ENCODE assay signal across 18 cellular contexts in the genomic region with DNA sequence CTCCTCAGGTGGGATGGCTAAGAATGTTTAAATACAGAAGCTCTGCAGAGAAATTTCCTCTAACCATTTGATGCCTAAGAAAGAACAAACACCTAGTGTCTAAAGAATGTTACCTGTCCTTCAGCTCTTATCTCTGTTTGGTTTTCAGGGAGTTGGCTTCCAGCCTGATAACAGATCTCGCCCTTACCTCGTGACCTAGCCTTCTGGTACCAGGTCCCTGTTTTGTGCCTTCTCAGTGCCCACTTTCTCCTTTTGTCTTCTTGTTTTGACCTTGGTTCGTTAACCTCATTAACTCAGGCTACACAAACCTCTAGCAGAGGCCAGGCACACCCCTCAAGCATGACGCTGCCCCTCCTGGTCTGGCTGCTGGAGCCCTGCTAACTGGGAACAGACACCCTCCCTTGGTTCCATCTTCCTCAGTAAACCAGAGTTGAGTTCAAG.
"Had no signal": no experiment of that assay in that cellular context is flagged by ENCODE, and none has a peak within 500 bp of the region (broad histone marks: within the 10 kb centered on the region; RNA-seq: fewer than 3 reads in every experiment).

No MANE protein-coding gene starts in this region.

- H3K4me1 ChIP-seq: esophagus squamous epithelium, right atrium auricular region had no signal

- ATAC-seq: left lobe of liver; natural killer cell; stimulated activated naive CD8-positive, alpha-beta T cell treated with anti-CD3 and anti-CD28 coated beads, Interleukin-15, amount 100 ng/mL, for 72 hours; WTC11 had no signal

- H3K36me3 ChIP-seq: cardiac muscle cell, esophagus squamous epithelium, neutrophil, right atrium auricular region had no signal

- DNase-seq: activated CD4-positive, alpha-beta memory T cell treated with anti-CD3 and anti-CD28 coated beads for 36 hours; activated CD4-positive, alpha-beta T cell treated with anti-CD3 and anti-CD28 coated beads for 4 hours; activated gamma-delta T cell treated with Interleukin-2 at 50 U/mL for 16 hours; activated T-cell treated with anti-CD3 and anti-CD28 coated beads for 4 hours; amniotic stem cell; dermis blood vessel endothelial cell; effector memory CD4-positive, alpha-beta T cell; esophagus squamous epithelium; hippocampal formation; natural killer cell; stimulated activated CD4-positive, alpha-beta T cell treated with anti-CD3 and anti-CD28 coated beads, Interleukin-15, amount 100 ng/mL, for 24 hours; stimulated activated CD4-positive, alpha-beta T cell treated with anti-CD3 and anti-CD28 coated beads, Interleukin-2, amount 100 ng/mL, for 48 hours; stimulated activated naive CD8-positive, alpha-beta T cell treated with anti-CD3 and anti-CD28 coated beads, Interleukin-15, amount 100 ng/mL, for 72 hours had no signal

- H3K27ac ChIP-seq: cardiac muscle cell, esophagus squamous epithelium, neutrophil, right atrium auricular region had no signal

- H3K4me3 ChIP-seq: cardiac muscle cell, esophagus squamous epithelium, right atrium auricular region had no signal

- H3K27me3 ChIP-seq: cardiac muscle cell, esophagus squamous epithelium, right atrium auricular region had no signal

- H3K9me3 ChIP-seq: esophagus squamous epithelium, neutrophil, right atrium auricular region had no signal
